ENCODE assay signal across 1 cellular context in the genomic region with DNA sequence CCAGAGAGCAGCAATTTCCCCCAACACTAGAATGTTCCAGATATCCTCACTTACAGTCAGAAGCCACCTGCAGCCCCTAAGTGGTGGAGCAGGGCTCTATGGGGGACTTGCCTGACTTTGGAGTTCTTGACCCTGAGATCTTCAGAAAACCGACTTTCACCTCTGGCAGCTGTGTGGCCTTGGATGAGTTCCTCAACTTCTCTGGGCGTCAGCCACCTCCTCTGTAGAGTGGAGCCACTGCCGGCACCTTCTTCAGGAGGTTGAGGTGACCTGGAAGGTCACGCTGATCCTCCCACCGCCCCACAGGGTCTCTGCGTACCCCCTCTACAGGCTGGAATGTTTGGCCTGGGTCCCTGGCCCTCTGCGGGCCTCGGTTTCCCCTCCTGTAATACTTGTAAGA.
TF ChIP-seq lines count a peak whose summit lies in the region.

No MANE protein-coding gene starts in this region.

TF ChIP-seq in HepG2, 621 proteins besides CTCF, POLR2A, EP300 and RAD21:
- peak; percentile 24; the same call in 1 of the 2 replicates for TF ChIP-seq ZMYM3 (CRISPR knock-in tag; IDR thresholded peaks at IDR 0.05)
- no peak for TF ChIP-seq MED13 (CRISPR knock-in tag; IDR thresholded peaks at IDR 0.05)
- TF ChIP-seq RARG (CRISPR knock-in tag; IDR thresholded peaks at IDR 0.05; ENCODE audit: low read depth): no peak
- TF ChIP-seq, protein P1, sequence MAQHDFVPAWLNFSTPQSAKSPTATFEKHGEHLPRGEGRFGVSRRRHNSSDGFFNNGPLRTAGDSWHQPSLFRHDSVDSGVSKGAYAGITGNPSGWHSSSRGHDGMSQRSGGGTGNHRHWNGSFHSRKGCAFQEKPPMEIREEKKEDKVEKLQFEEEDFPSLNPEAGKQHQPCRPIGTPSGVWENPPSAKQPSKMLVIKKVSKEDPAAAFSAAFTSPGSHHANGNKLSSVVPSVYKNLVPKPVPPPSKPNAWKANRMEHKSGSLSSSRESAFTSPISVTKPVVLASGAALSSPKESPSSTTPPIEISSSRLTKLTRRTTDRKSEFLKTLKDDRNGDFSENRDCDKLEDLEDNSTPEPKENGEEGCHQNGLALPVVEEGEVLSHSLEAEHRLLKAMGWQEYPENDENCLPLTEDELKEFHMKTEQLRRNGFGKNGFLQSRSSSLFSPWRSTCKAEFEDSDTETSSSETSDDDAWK (CRISPR knock-in tag; IDR thresholded peaks at IDR 0.05): no peak
- TF ChIP-seq ZNF788 (CRISPR knock-in tag; IDR thresholded peaks at IDR 0.05; ENCODE audit: borderline replicate concordance): no peak
- TF ChIP-seq, protein P2, sequence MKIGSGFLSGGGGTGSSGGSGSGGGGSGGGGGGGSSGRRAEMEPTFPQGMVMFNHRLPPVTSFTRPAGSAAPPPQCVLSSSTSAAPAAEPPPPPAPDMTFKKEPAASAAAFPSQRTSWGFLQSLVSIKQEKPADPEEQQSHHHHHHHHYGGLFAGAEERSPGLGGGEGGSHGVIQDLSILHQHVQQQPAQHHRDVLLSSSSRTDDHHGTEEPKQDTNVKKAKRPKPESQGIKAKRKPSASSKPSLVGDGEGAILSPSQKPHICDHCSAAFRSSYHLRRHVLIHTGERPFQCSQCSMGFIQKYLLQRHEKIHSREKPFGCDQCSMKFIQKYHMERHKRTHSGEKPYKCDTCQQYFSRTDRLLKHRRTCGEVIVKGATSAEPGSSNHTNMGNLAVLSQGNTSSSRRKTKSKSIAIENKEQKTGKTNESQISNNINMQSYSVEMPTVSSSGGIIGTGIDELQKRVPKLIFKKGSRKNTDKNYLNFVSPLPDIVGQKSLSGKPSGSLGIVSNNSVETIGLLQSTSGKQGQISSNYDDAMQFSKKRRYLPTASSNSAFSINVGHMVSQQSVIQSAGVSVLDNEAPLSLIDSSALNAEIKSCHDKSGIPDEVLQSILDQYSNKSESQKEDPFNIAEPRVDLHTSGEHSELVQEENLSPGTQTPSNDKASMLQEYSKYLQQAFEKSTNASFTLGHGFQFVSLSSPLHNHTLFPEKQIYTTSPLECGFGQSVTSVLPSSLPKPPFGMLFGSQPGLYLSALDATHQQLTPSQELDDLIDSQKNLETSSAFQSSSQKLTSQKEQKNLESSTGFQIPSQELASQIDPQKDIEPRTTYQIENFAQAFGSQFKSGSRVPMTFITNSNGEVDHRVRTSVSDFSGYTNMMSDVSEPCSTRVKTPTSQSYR (CRISPR knock-in tag; IDR thresholded peaks at IDR 0.05; ENCODE audit: borderline replicate concordance): no peak
- no peak for TF ChIP-seq ZFP37 (CRISPR knock-in tag; IDR thresholded peaks at IDR 0.05; ENCODE audit: borderline replicate concordance)
- no peak for TF ChIP-seq ZNF10 (CRISPR knock-in tag; IDR thresholded peaks at IDR 0.05; ENCODE audit: borderline replicate concordance, low read depth)
- TF ChIP-seq, protein P3, sequence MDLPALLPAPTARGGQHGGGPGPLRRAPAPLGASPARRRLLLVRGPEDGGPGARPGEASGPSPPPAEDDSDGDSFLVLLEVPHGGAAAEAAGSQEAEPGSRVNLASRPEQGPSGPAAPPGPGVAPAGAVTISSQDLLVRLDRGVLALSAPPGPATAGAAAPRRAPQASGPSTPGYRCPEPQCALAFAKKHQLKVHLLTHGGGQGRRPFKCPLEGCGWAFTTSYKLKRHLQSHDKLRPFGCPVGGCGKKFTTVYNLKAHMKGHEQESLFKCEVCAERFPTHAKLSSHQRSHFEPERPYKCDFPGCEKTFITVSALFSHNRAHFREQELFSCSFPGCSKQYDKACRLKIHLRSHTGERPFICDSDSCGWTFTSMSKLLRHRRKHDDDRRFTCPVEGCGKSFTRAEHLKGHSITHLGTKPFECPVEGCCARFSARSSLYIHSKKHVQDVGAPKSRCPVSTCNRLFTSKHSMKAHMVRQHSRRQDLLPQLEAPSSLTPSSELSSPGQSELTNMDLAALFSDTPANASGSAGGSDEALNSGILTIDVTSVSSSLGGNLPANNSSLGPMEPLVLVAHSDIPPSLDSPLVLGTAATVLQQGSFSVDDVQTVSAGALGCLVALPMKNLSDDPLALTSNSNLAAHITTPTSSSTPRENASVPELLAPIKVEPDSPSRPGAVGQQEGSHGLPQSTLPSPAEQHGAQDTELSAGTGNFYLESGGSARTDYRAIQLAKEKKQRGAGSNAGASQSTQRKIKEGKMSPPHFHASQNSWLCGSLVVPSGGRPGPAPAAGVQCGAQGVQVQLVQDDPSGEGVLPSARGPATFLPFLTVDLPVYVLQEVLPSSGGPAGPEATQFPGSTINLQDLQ (CRISPR knock-in tag; IDR thresholded peaks at IDR 0.05): no peak
- TF ChIP-seq ZNF768 (CRISPR knock-in tag; IDR thresholded peaks at IDR 0.05): peak; percentile 94
- no peak for TF ChIP-seq BORCS8-MEF2B (CRISPR knock-in tag; IDR thresholded peaks at IDR 0.05)
- no peak for TF ChIP-seq ZSCAN20 (CRISPR knock-in tag; IDR thresholded peaks at IDR 0.05; ENCODE audit: borderline replicate concordance)
- TF ChIP-seq ZNF224 (CRISPR knock-in tag; IDR thresholded peaks at IDR 0.05): no peak
